ENCODE assay signal across 12 cellular contexts in the genomic region with DNA sequence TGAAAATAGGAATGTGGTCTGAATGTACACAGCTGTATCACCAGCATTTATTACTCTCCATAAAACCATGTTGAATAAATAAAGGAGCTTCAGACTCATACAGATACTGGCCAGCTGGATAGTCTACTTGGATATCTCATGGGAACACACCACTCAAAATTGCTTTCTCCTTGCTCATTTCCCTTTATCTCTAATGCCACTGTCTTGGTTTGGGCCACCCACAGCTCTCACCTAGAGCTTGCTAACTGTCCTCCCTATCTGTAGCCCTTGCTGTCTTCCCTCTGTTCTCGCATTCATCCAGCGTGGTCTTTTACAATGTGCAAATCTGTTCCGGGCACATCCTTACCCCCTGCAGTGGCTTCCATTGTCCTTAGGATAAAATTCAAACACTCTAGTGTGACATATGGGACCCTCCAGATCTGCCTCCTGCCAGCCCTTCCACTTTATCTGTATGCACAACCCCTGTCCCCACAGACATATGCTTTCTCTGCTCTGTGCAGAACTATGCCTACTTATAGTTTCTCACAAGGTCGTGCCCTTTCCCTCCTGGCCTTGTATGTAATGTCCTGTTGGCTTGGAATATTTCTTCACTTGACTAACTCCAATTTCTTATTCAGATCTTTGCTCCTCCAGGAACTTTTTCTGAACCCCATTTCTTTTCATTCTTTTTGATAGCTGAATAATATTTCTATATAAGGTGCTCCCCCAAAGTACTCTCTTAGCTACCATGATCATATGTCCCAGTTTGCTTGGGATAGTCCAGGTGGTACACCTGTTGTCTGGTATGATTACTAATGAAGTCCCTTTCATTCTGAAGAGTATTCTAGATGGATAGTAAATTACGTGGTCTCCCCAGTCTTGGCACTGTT. TPM values are rescaled to one million over a fixed set of nuclear protein-coding genes. Genes with fewer than 3 reads are reported as not detected.
A peak's percentile ranks its signal among the peaks of the same experiment; 100 is the strongest.
DNase-seq lines count a peak whose midpoint lies in the region; ATAC-seq and TF ChIP-seq lines count a peak whose summit lies in the region.
"Had no signal": no experiment of that assay in that cellular context is flagged by ENCODE, and none has a peak within 500 bp of the region (broad histone marks: within the 10 kb centered on the region; RNA-seq: fewer than 3 reads in every experiment).

No MANE protein-coding gene starts in this region.

- H3K36me3 Mint-ChIP-seq in osteocyte (ENCODE audit: unreplicated experiment): peaks cover 2% of the 10 kb centered on the region

- DNase-seq in G401 (ENCODE audit: low spot score): peak; percentile 19
- DNase-seq in MM.1S: no peak
- no peak for DNase-seq in astrocyte of the cerebellum (ENCODE audit: low read depth)
- DNase-seq in osteocyte (ENCODE audit: extremely low spot score, unreplicated experiment): no peak
- no peak for DNase-seq in foreskin keratinocyte
- DNase-seq: effector memory CD4-positive, alpha-beta T cell had no signal

- ATAC-seq in foreskin keratinocyte (no peak), GM21367 (IDR thresholded peaks at IDR 0.05; ENCODE audit: unreplicated experiment) (no peak), HG03159 (IDR thresholded peaks at IDR 0.05; ENCODE audit: unreplicated experiment) (no peak)
- ATAC-seq: HCT116 had no signal

- H3K27ac Mint-ChIP-seq in osteocyte (ENCODE audit: unreplicated experiment): no peak overlapping the region
- H3K27ac Mint-ChIP-seq: T-helper 1 cell treated with Interleukin-12 subunit alpha and Interleukin-12 subunit beta and Interleukin-4 antibody, amounts not matched to agents 30 μg/mL and 1 μg/mL, for 36 hours had no signal

- H3F3A ChIP-seq in MM.1S (ENCODE audit: insufficient read depth, low read length): peaks cover 12% of the 10 kb centered on the region; the same call in 1 of the 2 replicates

- H2AFZ ChIP-seq in MM.1S (ENCODE audit: low read length): no peak overlapping the region

- H3K9me3 ChIP-seq in MM.1S (replicated peaks; ENCODE audit: insufficient read depth, low read length): no peaks in the 10 kb centered on the region
- H3K9me3 ChIP-seq in mesodermal cell (ENCODE audit: control insufficient read depth, low read length): no peaks in the 10 kb centered on the region

- H3K4me3 Mint-ChIP-seq in osteocyte (ENCODE audit: unreplicated experiment): no peak overlapping the region
- H3K4me3 Mint-ChIP-seq: T-helper 1 cell treated with Interleukin-12 subunit alpha and Interleukin-12 subunit beta and Interleukin-4 antibody, amounts not matched to agents 30 μg/mL and 1 μg/mL, for 36 hours had no signal

- WGBS in mesodermal cell (ENCODE audit: insufficient coverage in 2 of 2), 2 experiments: 26 to 30% methylated on average over 3 of the region's 5 CpGs

- peaks cover 11% of the 10 kb centered on the region for H3K4me1 Mint-ChIP-seq in osteocyte (ENCODE audit: unreplicated experiment)

- H3K79me2 ChIP-seq in MM.1S (ENCODE audit: low read length): peaks cover 47% of the 10 kb centered on the region

- H3K27me3 ChIP-seq in MM.1S (replicated peaks; ENCODE audit: insufficient read depth, low read length) (no peaks in the 10 kb centered on the region), foreskin keratinocyte (no peaks in the 10 kb centered on the region)

- H3K36me3 ChIP-seq in MM.1S (replicated peaks; ENCODE audit: insufficient read depth, low read length) (0 out of 2 replicates have a peak, but pooled peaks cover 3% of the 10 kb centered on the region), mesodermal cell (ENCODE audit: control insufficient read depth, insufficient read depth, low read length) (peaks cover 36% of the 10 kb centered on the region)

- no peaks in the 10 kb centered on the region for H4K20me1 ChIP-seq in MM.1S (ENCODE audit: insufficient read depth, low read length)

- no peak overlapping the region for H3K9ac ChIP-seq in MM.1S (ENCODE audit: low read length)

- H3K4me1 ChIP-seq in MM.1S (ENCODE audit: low read length): peaks cover 14% of the 10 kb centered on the region
- H3K4me1 ChIP-seq in mesodermal cell (ENCODE audit: control insufficient read depth, insufficient read depth, low read length, poor library complexity, severe bottlenecking): no peaks in the 10 kb centered on the region
- peaks cover 8% of the 10 kb centered on the region for H3K4me1 ChIP-seq in foreskin keratinocyte

- no peak for TF ChIP-seq CTCF in MM.1S (IDR thresholded peaks at IDR 0.05; ENCODE audit: low read length)
- TF ChIP-seq CTCF in astrocyte of the cerebellum (IDR thresholded peaks at IDR 0.05; ENCODE audit: low read depth, low read length, missing control alignments): no peak
- TF ChIP-seq CTCF in osteocyte (IDR thresholded peaks at IDR 0.05): no peak
- TF ChIP-seq CTCF in foreskin keratinocyte (conservative IDR thresholded peaks at IDR 0.05): no peak

- H3K27me3 Mint-ChIP-seq in osteocyte (ENCODE audit: unreplicated experiment): no peaks in the 10 kb centered on the region

- H3K4me2 ChIP-seq in MM.1S (ENCODE audit: low read depth, low read length): peak overlapping the region; percentile 39

- H3K4me3 ChIP-seq in MM.1S (ENCODE audit: low read length) (no peak overlapping the region), astrocyte of the cerebellum (ENCODE audit: low read depth, low read length) (peak overlapping the region; percentile 13), mesodermal cell (ENCODE audit: extremely low read depth, insufficient read depth, low read length, poor library complexity, severe bottlenecking) (peak overlapping the region; percentile 82)

- no peaks in the 10 kb centered on the region for H3K9me3 Mint-ChIP-seq in osteocyte (ENCODE audit: unreplicated experiment)
- H3K9me3 Mint-ChIP-seq: T-helper 1 cell treated with Interleukin-12 subunit alpha and Interleukin-12 subunit beta and Interleukin-4 antibody, amounts not matched to agents 30 μg/mL and 1 μg/mL, for 36 hours had no signal

- no peaks in the 10 kb centered on the region for H3K9me2 ChIP-seq in MM.1S (replicated peaks; ENCODE audit: insufficient read depth, low read length)

- in situ Hi-C loops in G401 (cut with HindIII; ENCODE audit: low sequenced_read_pairs) (no loop called here), astrocyte of the cerebellum (cut with HindIII; ENCODE audit: low sequenced_read_pairs) (no loop called here)

- no peak overlapping the region for H3K27ac ChIP-seq in MM.1S (ENCODE audit: low read length)
- no peak overlapping the region for H3K27ac ChIP-seq in mesodermal cell (ENCODE audit: low read depth, low read length, severe bottlenecking)
- no peak overlapping the region for H3K27ac ChIP-seq in foreskin keratinocyte

RNA-seq across cellular contexts. Expression of gene FLVCR1, which starts 2.9 kb away (rescaled TPM):
- 17.0 and 20.3 TPM in 2 replicates for total RNA-seq in G401 (2014; rRNA removed; shearing (Covaris generic))
- 12.8 TPM for polyA plus RNA-seq in mesodermal cell (2013, experiment 1 of 2)
- polyA plus RNA-seq in mesodermal cell (2013, experiment 2 of 2): 12.2 TPM
- 4.9 and 7.1 TPM in 2 replicates for total RNA-seq in osteocyte
- 11.0 and 11.3 TPM in 2 replicates for total RNA-seq in foreskin keratinocyte
- 4.4 and 6.0 TPM in 2 replicates for polyA plus RNA-seq in foreskin keratinocyte

RNA-seq across cellular contexts. Expression of gene SPATA45, which starts 13.5 kb away (rescaled TPM):
- not detected in 2 replicates for total RNA-seq in G401 (2014; rRNA removed; shearing (Covaris generic))
- not detected for polyA plus RNA-seq in mesodermal cell (2013, experiment 1 of 2)
- polyA plus RNA-seq in mesodermal cell (2013, experiment 2 of 2): not detected
- total RNA-seq in osteocyte (not detected in 2 replicates), foreskin keratinocyte (0.44 TPM in 1 of 2 replicates, not detected in the other)
- 0.19 TPM in 1 of 2 replicates, not detected in the other for polyA plus RNA-seq in foreskin keratinocyte
- total RNA-seq: urinary bladder had no signal
- polyA plus RNA-seq: urinary bladder had no signal
